Comparison of ENCODE assay signal across 8 cellular contexts in the genomic region with DNA sequence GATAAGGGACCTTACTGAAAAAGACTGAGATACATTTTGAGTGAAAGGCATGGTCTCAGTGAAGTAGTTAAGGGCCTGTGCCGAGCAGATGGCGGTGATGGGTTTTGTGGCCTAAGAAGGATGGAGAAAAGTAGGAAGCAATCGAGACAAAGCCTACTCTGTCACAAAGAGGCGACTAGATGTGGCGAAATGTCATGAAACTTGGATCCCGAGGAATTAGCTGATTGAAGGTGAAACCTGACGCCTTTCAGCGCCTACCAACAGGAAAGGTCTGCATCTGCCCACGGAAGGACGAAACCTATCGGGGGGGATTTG. TPM values are rescaled to one million over a fixed set of nuclear protein-coding genes. Genes with fewer than 3 reads are reported as not detected.
DNase-seq lines count a peak whose midpoint lies in the region; ATAC-seq, FAIRE-seq and TF ChIP-seq lines count a peak whose summit lies in the region.

No MANE protein-coding gene starts in this region.

- H3K36me3 Mint-ChIP-seq in activated T-cell treated with anti-CD3 and anti-CD28 coated beads, Interleukin-2, amount 50 U/mL, for 72 hours (ENCODE audit: insufficient read depth in 2 of 2) = peaks cover 10 to 15% of the 10 kb centered on the region in 2 donors

- no peaks in the 10 kb centered on the region for H4K20me1 ChIP-seq in fibroblast of lung (ENCODE audit: control insufficient read depth, extremely low read depth, insufficient read depth, low read length)

- no peaks in the 10 kb centered on the region for H3K27me3 Mint-ChIP-seq in activated T-cell treated with anti-CD3 and anti-CD28 coated beads, Interleukin-2, amount 50 U/mL, for 72 hours (ENCODE audit: low read depth)

- H3K36me3 ChIP-seq in fibroblast of lung (ENCODE audit: control insufficient read depth, insufficient read depth, low read length) = no peaks in the 10 kb centered on the region
- H3K36me3 ChIP-seq in pancreas = no peaks in the 10 kb centered on the region

- peak overlapping the region; percentile 97 for H3K4me2 ChIP-seq in fibroblast of lung (ENCODE audit: extremely low read depth, insufficient read depth, low read length)

- H3K4me3 ChIP-seq in fibroblast of lung (replicated peaks in 1 of 4; ENCODE audit: control extremely low read depth in 1 of 4, insufficient read depth in 1 of 4, low read depth in 3 of 4, low read length in 4 of 4) = peak overlapping the region; percentile 76 to 83 (median 82)
- H3K4me3 ChIP-seq in pancreas = peak overlapping the region; percentile 69 to 98 (median 86)

- H3K79me2 ChIP-seq in fibroblast of lung (ENCODE audit: control insufficient read depth, insufficient read depth, low read length) = peaks cover 37% of the 10 kb centered on the region

- H3K9ac ChIP-seq in fibroblast of lung (ENCODE audit: insufficient read depth, low read length) = peak overlapping the region; percentile 55

- H3K4me1 ChIP-seq in fibroblast of lung (ENCODE audit: control insufficient read depth, extremely low read depth, insufficient read depth, low read length) (peaks cover 5% of the 10 kb centered on the region), pancreas (peaks cover 0 to 9% (median 9%) of the 10 kb centered on the region in 3 donors)

- ATAC-seq in activated T-cell treated with anti-CD3 and anti-CD28 coated beads, Interleukin-2, amount 50 U/mL, for 72 hours (replicated peaks in 1 of 2) = no peak
- peak; percentile 2 to 9 (median 6) for ATAC-seq in pancreas

- 2 to 4% methylated on average over 11 of the region's 11 CpGs for WGBS in pancreas, 2 donors

- H2AFZ ChIP-seq in fibroblast of lung (ENCODE audit: low read length) = peak overlapping the region; percentile 91

- no peaks in the 10 kb centered on the region for H3K9me3 ChIP-seq in fibroblast of lung (ENCODE audit: control insufficient read depth, insufficient read depth, low read depth, low read length)
- no peaks in the 10 kb centered on the region for H3K9me3 ChIP-seq in pancreas

- CTCF ChIA-PET in RWPE1 (lab: Yijun Ruan, JAX) = no interaction called here

- POLR2A ChIA-PET in RWPE1 (lab: Yijun Ruan, JAX; ENCODE audit: low non-redundant PET) = interaction anchor here (0.7 kb wide), 1 partner anchor 9 kb away, joined by 4 read pairs; no protein-coding TSS in a partner anchor

- peaks cover 21% of the 10 kb centered on the region for H3K4me1 Mint-ChIP-seq in activated T-cell treated with anti-CD3 and anti-CD28 coated beads, Interleukin-2, amount 50 U/mL, for 72 hours (ENCODE audit: low read depth)

- no peak for TF ChIP-seq CTCF in RWPE1 (conservative IDR thresholded peaks at IDR 0.05; ENCODE audit: low read depth)
- TF ChIP-seq CTCF in fibroblast of lung (conservative IDR thresholded peaks at IDR 0.05 in 1 of 2, IDR thresholded peaks at IDR 0.05 in 1 of 2; ENCODE audit: low read depth in 1 of 2, low read length in 2 of 2) = no peak
- no peak for TF ChIP-seq CTCF in pancreas (IDR thresholded peaks at IDR 0.05)
- no peak for TF ChIP-seq CTCF in GM20000 (IDR thresholded peaks at IDR 0.05; ENCODE audit: extremely low read depth, missing control alignments)

- peak overlapping the region; percentile 95 to 99 for H3K4me3 Mint-ChIP-seq in activated T-cell treated with anti-CD3 and anti-CD28 coated beads, Interleukin-2, amount 50 U/mL, for 72 hours

- no peaks in the 10 kb centered on the region for H3K27me3 ChIP-seq in fibroblast of lung (ENCODE audit: control insufficient read depth, insufficient read depth, low read length)
- no peaks in the 10 kb centered on the region for H3K27me3 ChIP-seq in pancreas

- FAIRE-seq in pancreas (lab: Jason Lieb, UNC) = no peak

- DNase-seq in activated T-cell treated with anti-CD3 and anti-CD28 coated beads, Interleukin-2, amount 50 U/mL, for 72 hours = no peak
- DNase-seq in activated T-cell treated with anti-CD3 and anti-CD28 coated beads, Interleukin-2, amount 50 U/mL, for 48 hours = no peak
- DNase-seq in RWPE1 (ENCODE audit: low spot score) (no peak), fibroblast of lung (ENCODE audit: low read depth in 2 of 2) (no peak), pancreas (no peak), kidney glomerular epithelial cell (lab: John Stamatoyannopoulos, UW) (no peak), GM20000 (ENCODE audit: low spot score) (no peak), Ammon's horn (ENCODE audit: low spot score) (no peak)

- intact Hi-C loops in pancreas (cut with DNase I) = no loop called here

- peak overlapping the region; percentile 94 for H3K27ac ChIP-seq in RWPE1
- peak overlapping the region; percentile 80 for H3K27ac ChIP-seq in fibroblast of lung (ENCODE audit: insufficient read depth, low read length)
- H3K27ac ChIP-seq in pancreas = peak overlapping the region in 3 of 4 donors; percentile 49 to 93 (median 61)

- no peaks in the 10 kb centered on the region for H3K9me3 Mint-ChIP-seq in activated T-cell treated with anti-CD3 and anti-CD28 coated beads, Interleukin-2, amount 50 U/mL, for 72 hours

- peak overlapping the region; percentile 88 for H3K27ac Mint-ChIP-seq in activated T-cell treated with anti-CD3 and anti-CD28 coated beads, Interleukin-2, amount 50 U/mL, for 72 hours

RNA-seq across cellular contexts. Expression of gene CEP192, which starts 0.5 kb away (rescaled TPM):
- 10 to 100 TPM; 35.2 to 36.6 TPM for total RNA-seq in activated T-cell treated with anti-CD3 and anti-CD28 coated beads, Interleukin-2, amount 50 U/mL, for 72 hours
- total RNA-seq in fibroblast of lung = 32.7 and 32.9 TPM in 2 replicates
- 12.5 and 17.8 TPM in 2 replicates for polyA plus RNA-seq in fibroblast of lung
- polyA plus RNA-seq in fibroblast of lung (2012) = 6.5 and 8.6 TPM in 2 replicates
- 17.4 and 19.3 TPM in 2 replicates for polyA minus RNA-seq in fibroblast of lung (ENCODE audit: low replicate concordance)
- 10 to 100 TPM; 10.3 to 20.7 (median 14.0) TPM for total RNA-seq in pancreas
- polyA plus RNA-seq in pancreas = 10 to 100 TPM in 1 of 2 donors, 1 to 10 TPM in 1; 6.7 to 21.7 TPM

RNA-seq across cellular contexts. Expression of gene SEH1L, which starts 42.8 kb away (rescaled TPM):
- total RNA-seq in activated T-cell treated with anti-CD3 and anti-CD28 coated beads, Interleukin-2, amount 50 U/mL, for 72 hours = 10 to 100 TPM; 77.8 to 94.5 TPM
- total RNA-seq in fibroblast of lung (40.6 and 43.9 TPM in 2 replicates), pancreas (10 to 100 TPM; 16.7 to 23.7 (median 19.7) TPM)
- polyA plus RNA-seq in fibroblast of lung (52.7 and 56.0 TPM in 2 replicates), pancreas (10 to 100 TPM in 1 of 2 donors, 1 to 10 TPM in 1; 9.4 to 14.2 TPM)
- 37.5 and 38.7 TPM in 2 replicates for polyA plus RNA-seq in fibroblast of lung (2012)
- 24.6 and 92.8 TPM in 2 replicates for polyA minus RNA-seq in fibroblast of lung (ENCODE audit: low replicate concordance)

Comparison
In these comparisons a context has a peak if more than half of its experiments do, and no peak if none do; other contexts are left out.
1. ATAC-seq: peak in pancreas (4 of 4); none in activated T-cell treated with anti-CD3 and anti-CD28 coated beads, Interleukin-2, amount 50 U/mL, for 72 hours (0 of 2).
2. Peak in every context shown above with its lines, with median percentiles within 50 percentile points of each other: H3K27ac ChIP-seq.